7 cellular contexts compared by ENCODE assay signal in the genomic region with DNA sequence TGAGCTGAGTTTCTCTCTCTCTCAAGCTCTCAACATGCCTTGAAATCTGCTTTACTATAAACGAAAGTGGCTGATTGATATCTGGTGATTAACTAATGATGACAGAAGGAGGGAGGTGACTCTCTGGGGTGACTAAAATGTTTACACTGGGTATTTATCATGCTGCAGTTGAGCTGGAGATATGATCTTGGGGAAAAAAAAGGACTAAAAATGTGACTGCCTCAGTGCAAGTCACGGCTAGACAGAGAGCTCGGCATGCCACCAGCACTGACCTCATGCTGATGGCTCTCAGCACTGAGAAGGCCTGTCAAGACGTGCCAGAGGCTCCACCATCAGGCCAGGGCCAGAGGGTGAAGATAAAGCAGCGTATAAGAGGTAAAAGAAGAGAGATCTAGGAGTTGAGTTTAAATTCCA.
DNase-seq lines count a peak whose midpoint lies in the region; ATAC-seq and TF ChIP-seq lines count a peak whose summit lies in the region.

No MANE protein-coding gene starts in this region.

- TF ChIP-seq CTCF in WTC11 (IDR thresholded peaks at IDR 0.05), result no peak
- no peak for TF ChIP-seq CTCF in thoracic aorta (IDR thresholded peaks at IDR 0.05)

- H3K36me3 Mint-ChIP-seq in WTC11, result no peaks in the 10 kb centered on the region

- H3K27ac ChIP-seq in thoracic aorta, result peak overlapping the region; percentile 68 to 83

- no peaks in the 10 kb centered on the region for H3K36me3 ChIP-seq in thoracic aorta

- no peaks in the 10 kb centered on the region for H3K9me3 Mint-ChIP-seq in WTC11

- H3K4me3 ChIP-seq in thoracic aorta, result peak overlapping the region; percentile 3

- peak; percentile 96 for ATAC-seq in WTC11
- ATAC-seq in thoracic aorta (ENCODE audit: insufficient number of reproducible peaks, low FRiP score, low read depth), result peak; percentile 80
- no peak for ATAC-seq in GM21737 (IDR thresholded peaks at IDR 0.05; ENCODE audit: unreplicated experiment)
- ATAC-seq in GM21447 (IDR thresholded peaks at IDR 0.05; ENCODE audit: unreplicated experiment), result no peak
- no peak for ATAC-seq in GM19455 (IDR thresholded peaks at IDR 0.05; ENCODE audit: unreplicated experiment)

- H3K27ac Mint-ChIP-seq in WTC11, result no peak overlapping the region

- H3K9me3 ChIP-seq in thoracic aorta, result no peaks in the 10 kb centered on the region

- no peaks in the 10 kb centered on the region for H3K27me3 ChIP-seq in thoracic aorta (replicated peaks; ENCODE audit: insufficient read depth)

- CTCF ChIA-PET in WTC11 (lab: Charles Lee), result interaction anchor here (0.6 to 1.5 kb wide), 6 partner anchors 8 to 878 kb away, joined by 3 to 5 read pairs (median 4); no protein-coding TSS in a partner anchor

- peak; percentile 5 for DNase-seq in HT-29 (ENCODE audit: low spot score)
- peak; percentile 27 for DNase-seq in WTC11 (ENCODE audit: low spot score)
- peak; percentile 38 for DNase-seq in hepatic stellate cell (ENCODE audit: low spot score)
- peak; percentile 76 for DNase-seq in thoracic aorta (ENCODE audit: low spot score)

- H3K27me3 Mint-ChIP-seq in WTC11 (ENCODE audit: low read depth), result no peaks in the 10 kb centered on the region

- no peak overlapping the region for H3K4me3 Mint-ChIP-seq in WTC11

- no peaks in the 10 kb centered on the region for H3K4me1 Mint-ChIP-seq in WTC11

- POLR2A ChIA-PET in WTC11 (lab: Charles Lee), result interaction anchor here (0.5 kb wide), 1 partner anchor 9 kb away, joined by 3 read pairs; no protein-coding TSS in a partner anchor

- H3K4me1 ChIP-seq in thoracic aorta (ENCODE audit: control insufficient read depth in 1 of 2, low read depth in 2 of 2), result peaks cover 8 to 30% of the 10 kb centered on the region in 2 donors

TF ChIP-seq in WTC11, 78 proteins besides CTCF, POLR2A, EP300 and RAD21:
- TF ChIP-seq, protein P1, sequence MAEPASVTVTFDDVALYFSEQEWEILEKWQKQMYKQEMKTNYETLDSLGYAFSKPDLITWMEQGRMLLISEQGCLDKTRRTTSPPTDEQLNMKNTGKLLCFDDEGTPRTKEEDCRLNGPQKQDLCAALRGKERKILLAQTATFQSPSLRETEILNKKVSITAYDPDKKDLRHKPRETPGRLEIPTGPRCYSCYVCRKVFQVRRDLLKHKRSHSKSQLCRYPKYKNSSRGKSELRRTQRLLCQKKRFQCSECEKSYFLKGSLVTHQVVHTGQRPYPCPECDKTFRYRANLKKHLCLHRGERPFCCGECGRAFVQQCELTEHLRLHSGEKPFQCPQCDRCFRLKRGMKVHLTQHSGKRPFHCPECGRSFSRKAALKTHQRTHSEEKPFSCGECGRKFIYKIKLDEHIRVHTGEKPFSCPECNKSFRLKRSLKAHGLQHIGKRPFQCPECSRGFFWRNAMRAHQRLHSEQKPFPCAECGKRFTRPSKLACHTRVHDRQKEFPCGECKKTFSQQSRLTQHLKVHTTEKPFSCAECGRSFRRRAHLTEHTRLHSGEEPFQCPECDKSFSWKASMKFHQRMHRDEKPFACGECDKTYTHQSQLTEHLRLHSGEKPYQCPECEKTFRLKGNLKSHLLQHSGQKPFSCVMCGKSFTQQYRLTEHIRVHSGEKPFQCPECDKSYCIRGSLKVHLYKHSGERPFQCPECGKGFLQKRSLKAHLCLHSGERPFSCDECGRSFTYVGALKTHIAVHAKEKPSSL (CRISPR knock-in tag; conservative IDR thresholded peaks at IDR 0.05), result no peak
- TF ChIP-seq JAZF1 (CRISPR knock-in tag; IDR thresholded peaks at IDR 0.05) (no peak), ZMAT4 (CRISPR knock-in tag; IDR thresholded peaks at IDR 0.05) (no peak), AR (CRISPR knock-in tag; IDR thresholded peaks at IDR 0.05) (no peak), ZNF138 (CRISPR knock-in tag; conservative IDR thresholded peaks at IDR 0.05) (no peak), ZNF416 (CRISPR knock-in tag; IDR thresholded peaks at IDR 0.05) (no peak), FOXK1 (CRISPR knock-in tag; IDR thresholded peaks at IDR 0.05) (no peak), ZNF219 (CRISPR knock-in tag; IDR thresholded peaks at IDR 0.05; ENCODE audit: borderline replicate concordance) (no peak), ZNF423 (CRISPR knock-in tag; IDR thresholded peaks at IDR 0.05) (no peak), ZNF396 (CRISPR knock-in tag; IDR thresholded peaks at IDR 0.05; ENCODE audit: borderline replicate concordance) (no peak), SMAD4 (CRISPR knock-in tag; IDR thresholded peaks at IDR 0.05) (no peak), IRF2 (CRISPR knock-in tag; IDR thresholded peaks at IDR 0.05; ENCODE audit: borderline replicate concordance, low read depth) (no peak), OVOL2 (CRISPR knock-in tag; IDR thresholded peaks at IDR 0.05; ENCODE audit: borderline replicate concordance) (no peak)
- TF ChIP-seq, protein P2, sequence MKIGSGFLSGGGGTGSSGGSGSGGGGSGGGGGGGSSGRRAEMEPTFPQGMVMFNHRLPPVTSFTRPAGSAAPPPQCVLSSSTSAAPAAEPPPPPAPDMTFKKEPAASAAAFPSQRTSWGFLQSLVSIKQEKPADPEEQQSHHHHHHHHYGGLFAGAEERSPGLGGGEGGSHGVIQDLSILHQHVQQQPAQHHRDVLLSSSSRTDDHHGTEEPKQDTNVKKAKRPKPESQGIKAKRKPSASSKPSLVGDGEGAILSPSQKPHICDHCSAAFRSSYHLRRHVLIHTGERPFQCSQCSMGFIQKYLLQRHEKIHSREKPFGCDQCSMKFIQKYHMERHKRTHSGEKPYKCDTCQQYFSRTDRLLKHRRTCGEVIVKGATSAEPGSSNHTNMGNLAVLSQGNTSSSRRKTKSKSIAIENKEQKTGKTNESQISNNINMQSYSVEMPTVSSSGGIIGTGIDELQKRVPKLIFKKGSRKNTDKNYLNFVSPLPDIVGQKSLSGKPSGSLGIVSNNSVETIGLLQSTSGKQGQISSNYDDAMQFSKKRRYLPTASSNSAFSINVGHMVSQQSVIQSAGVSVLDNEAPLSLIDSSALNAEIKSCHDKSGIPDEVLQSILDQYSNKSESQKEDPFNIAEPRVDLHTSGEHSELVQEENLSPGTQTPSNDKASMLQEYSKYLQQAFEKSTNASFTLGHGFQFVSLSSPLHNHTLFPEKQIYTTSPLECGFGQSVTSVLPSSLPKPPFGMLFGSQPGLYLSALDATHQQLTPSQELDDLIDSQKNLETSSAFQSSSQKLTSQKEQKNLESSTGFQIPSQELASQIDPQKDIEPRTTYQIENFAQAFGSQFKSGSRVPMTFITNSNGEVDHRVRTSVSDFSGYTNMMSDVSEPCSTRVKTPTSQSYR (CRISPR knock-in tag; IDR thresholded peaks at IDR 0.05), result no peak
- TF ChIP-seq, protein P3, sequence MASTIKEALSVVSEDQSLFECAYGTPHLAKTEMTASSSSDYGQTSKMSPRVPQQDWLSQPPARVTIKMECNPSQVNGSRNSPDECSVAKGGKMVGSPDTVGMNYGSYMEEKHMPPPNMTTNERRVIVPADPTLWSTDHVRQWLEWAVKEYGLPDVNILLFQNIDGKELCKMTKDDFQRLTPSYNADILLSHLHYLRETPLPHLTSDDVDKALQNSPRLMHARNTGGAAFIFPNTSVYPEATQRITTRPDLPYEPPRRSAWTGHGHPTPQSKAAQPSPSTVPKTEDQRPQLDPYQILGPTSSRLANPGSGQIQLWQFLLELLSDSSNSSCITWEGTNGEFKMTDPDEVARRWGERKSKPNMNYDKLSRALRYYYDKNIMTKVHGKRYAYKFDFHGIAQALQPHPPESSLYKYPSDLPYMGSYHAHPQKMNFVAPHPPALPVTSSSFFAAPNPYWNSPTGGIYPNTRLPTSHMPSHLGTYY (CRISPR knock-in tag; IDR thresholded peaks at IDR 0.05), result no peak

Comparison
In these comparisons a context has a peak if more than half of its experiments do, and no peak if none do; other contexts are left out.
1. DNase-seq: peak in every context shown above with its lines; median percentile 76 in thoracic aorta; 38 in hepatic stellate cell; 27 in WTC11; 5 in HT-29.
2. ATAC-seq: peak in WTC11 (single experiment) and thoracic aorta (single experiment); none in GM21737 (single experiment), GM21447 (single experiment) and GM19455 (single experiment).